ENCODE assay signal across 8 cellular contexts in the genomic region with DNA sequence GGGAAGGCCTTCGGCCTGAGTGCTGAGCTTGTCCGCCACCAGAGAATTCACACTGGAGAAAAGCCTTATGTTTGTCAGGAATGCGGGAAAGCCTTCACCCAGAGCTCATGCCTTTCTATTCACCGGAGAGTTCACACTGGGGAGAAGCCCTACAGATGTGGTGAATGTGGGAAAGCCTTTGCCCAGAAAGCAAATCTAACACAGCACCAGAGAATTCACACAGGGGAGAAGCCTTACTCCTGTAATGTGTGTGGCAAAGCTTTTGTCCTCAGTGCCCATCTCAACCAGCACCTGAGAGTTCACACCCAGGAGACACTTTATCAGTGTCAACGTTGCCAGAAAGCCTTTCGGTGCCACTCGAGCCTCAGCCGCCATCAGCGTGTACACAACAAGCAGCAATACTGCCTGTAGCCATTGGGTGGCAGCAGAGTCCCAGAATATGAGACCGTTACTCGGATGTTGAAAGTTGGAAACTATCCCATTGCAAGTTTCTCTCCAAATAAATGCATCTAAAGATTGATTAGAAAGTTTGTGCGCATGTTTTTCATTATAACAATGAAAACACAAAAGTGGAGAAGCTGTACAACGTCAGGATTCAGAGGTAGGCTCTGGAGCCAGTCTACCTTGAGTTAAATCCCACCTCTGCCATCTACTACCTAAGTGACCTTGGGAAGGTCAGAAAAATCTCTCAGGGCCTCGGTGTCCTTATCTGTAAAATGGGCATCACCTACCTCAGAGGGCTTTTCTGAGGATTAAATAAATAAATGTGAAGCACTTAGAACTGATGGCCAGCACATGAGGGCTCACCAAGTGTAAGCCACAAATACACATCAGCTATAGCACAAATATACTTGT. TPM values are rescaled to one million over a fixed set of nuclear protein-coding genes. Genes with fewer than 3 reads are reported as not detected.
DNase-seq lines count a peak whose midpoint lies in the region; ATAC-seq, FAIRE-seq and TF ChIP-seq lines count a peak whose summit lies in the region.

No MANE protein-coding gene starts in this region.

- H3K4me3 ChIP-seq in BJ (ENCODE audit: low read depth, low read length) (no peak overlapping the region), endothelial cell of umbilical vein (replicated peaks in 1 of 3; ENCODE audit: insufficient read depth in 1 of 3, low read depth in 1 of 3, low read length in 3 of 3) (no peak overlapping the region), osteoblast (ENCODE audit: insufficient read depth, low read length) (no peak overlapping the region)

- TF ChIP-seq CTCF in BJ (IDR thresholded peaks at IDR 0.05; ENCODE audit: insufficient read depth, low read depth, low read length) = peak; percentile 55
- peak; percentile 76 for TF ChIP-seq CTCF in HFFc6 (IDR thresholded peaks at IDR 0.05)
- peak; percentile 27 to 38 for TF ChIP-seq CTCF in endothelial cell of umbilical vein (IDR thresholded peaks at IDR 0.05; ENCODE audit: extremely low read depth in 1 of 2, insufficient read depth in 1 of 2, low read depth in 1 of 2, low read length in 2 of 2)
- peak; percentile 15 for TF ChIP-seq CTCF in osteoblast (IDR thresholded peaks at IDR 0.05; ENCODE audit: extremely low read depth, low read depth, low read length)
- TF ChIP-seq CTCF in type B pancreatic cell (conservative IDR thresholded peaks at IDR 0.05) = peak; percentile 75

- no peaks in the 10 kb centered on the region for H3K4me1 ChIP-seq in endothelial cell of umbilical vein (ENCODE audit: control insufficient read depth, extremely low read depth, insufficient read depth, low read length)
- H3K4me1 ChIP-seq in osteoblast (ENCODE audit: insufficient read depth, low read length) = no peaks in the 10 kb centered on the region

- H3K36me3 Mint-ChIP-seq in HFFc6 (ENCODE audit: low read depth) (peaks cover 76% of the 10 kb centered on the region), type B pancreatic cell (peaks cover 63% of the 10 kb centered on the region)

- ATAC-seq in GM21786 (IDR thresholded peaks at IDR 0.05; ENCODE audit: unreplicated experiment) (no peak), HG03108 (IDR thresholded peaks at IDR 0.05; ENCODE audit: unreplicated experiment) (no peak)

- no peaks in the 10 kb centered on the region for H4K20me1 ChIP-seq in endothelial cell of umbilical vein (replicated peaks; ENCODE audit: control insufficient read depth, extremely low read depth, insufficient read depth, low read length)
- no peaks in the 10 kb centered on the region for H4K20me1 ChIP-seq in osteoblast (ENCODE audit: insufficient read depth, low read length)

- H3K79me2 ChIP-seq in endothelial cell of umbilical vein (ENCODE audit: control insufficient read depth, insufficient read depth, low read length) (no peaks in the 10 kb centered on the region), osteoblast (ENCODE audit: insufficient read depth, low read length) (no peaks in the 10 kb centered on the region)

- H3K4me3 Mint-ChIP-seq in HFFc6 (no peak overlapping the region), type B pancreatic cell (no peak overlapping the region)

- TF ChIP-seq POLR2A in endothelial cell of umbilical vein (IDR thresholded peaks at IDR 0.05; ENCODE audit: low read depth, low read length) = no peak

- POLR2A ChIA-PET in BJ (lab: Charles Lee) = no interaction called here
- POLR2A ChIA-PET in endothelial cell of umbilical vein (lab: Charles Lee) = no interaction called here

- intact Hi-C loops in endothelial cell of umbilical vein (cut with micrococcal nuclease) = no loop called here

- H3K36me3 ChIP-seq in BJ (ENCODE audit: control insufficient read depth, insufficient read depth, low read length) (peaks cover 26% of the 10 kb centered on the region), endothelial cell of umbilical vein (ENCODE audit: control insufficient read depth in 2 of 2, extremely low read depth in 1 of 2, insufficient read depth in 2 of 2, low read length in 2 of 2) (peaks cover 15 to 36% of the 10 kb centered on the region in 2 experiments), osteoblast (ENCODE audit: insufficient read depth, low read length) (peaks cover 50% of the 10 kb centered on the region)

- H3K4me2 ChIP-seq in endothelial cell of umbilical vein (ENCODE audit: insufficient read depth, low read length) (no peak overlapping the region), osteoblast (ENCODE audit: insufficient read depth, low read length) (no peak overlapping the region)

- BruUV-seq in endothelial cell of umbilical vein (replicated peaks; lab: Mats Ljungman, UMichigan) = no TSS peak

- no peak overlapping the region for H3K9ac ChIP-seq in endothelial cell of umbilical vein (replicated peaks; ENCODE audit: extremely low read depth, insufficient read depth, low read length)

- H3K9me3 Mint-ChIP-seq in HFFc6 (peaks cover 84% of the 10 kb centered on the region), type B pancreatic cell (peaks cover 35% of the 10 kb centered on the region)

- DNase-seq in BJ (ENCODE audit: low read depth) = no peak
- DNase-seq in HFFc6 = no peak
- DNase-seq in activated CD4-positive, alpha-beta T cell treated with anti-CD3 and anti-CD28 coated beads, Interleukin-2, amount 50 U/mL, for 24 hours (ENCODE audit: low read depth in 1 of 2, low spot score in 1 of 2) = peak; percentile 26 to 43
- no peak for DNase-seq in endothelial cell of umbilical vein (ENCODE audit: low read depth, low spot score)
- no peak for DNase-seq in osteoblast (ENCODE audit: insufficient read length, low spot score, missing footprints)
- no peak for DNase-seq in type B pancreatic cell (ENCODE audit: extremely low spot score, unreplicated experiment)

- H3K27ac ChIP-seq in endothelial cell of umbilical vein (ENCODE audit: insufficient read depth, low read depth, low read length) = no peak overlapping the region
- no peak overlapping the region for H3K27ac ChIP-seq in osteoblast (ENCODE audit: low read depth, low read length)

- H3K27me3 ChIP-seq in BJ (ENCODE audit: control insufficient read depth, insufficient read depth, low read length) (no peaks in the 10 kb centered on the region), endothelial cell of umbilical vein (ENCODE audit: control insufficient read depth in 2 of 2, insufficient read depth in 2 of 2, low read length in 2 of 2) (no peaks in the 10 kb centered on the region), osteoblast (ENCODE audit: insufficient read depth, low read length) (peaks cover 2% of the 10 kb centered on the region)

- no peaks in the 10 kb centered on the region for H3K4me1 Mint-ChIP-seq in HFFc6 (ENCODE audit: low read depth)
- H3K4me1 Mint-ChIP-seq in type B pancreatic cell (ENCODE audit: unreplicated experiment) = peaks cover 5% of the 10 kb centered on the region

- CTCF ChIA-PET in BJ (lab: Yijun Ruan, JAX) = interaction anchor here (1.2 kb wide), 1 partner anchor 20 kb away, joined by 4 read pairs; no protein-coding TSS in a partner anchor
- CTCF ChIA-PET in endothelial cell of umbilical vein (lab: Charles Lee) = interaction anchor here (0.9 kb wide), 1 partner anchor 10 kb away, joined by 3 read pairs; no protein-coding TSS in a partner anchor

- H3K27ac Mint-ChIP-seq in HFFc6 (no peak overlapping the region), type B pancreatic cell (no peak overlapping the region)

- H2AFZ ChIP-seq in endothelial cell of umbilical vein (ENCODE audit: low read depth, low read length) (no peak overlapping the region), osteoblast (ENCODE audit: low read length) (no peak overlapping the region)

- dilution Hi-C loops in endothelial cell of umbilical vein (cut with MboI; ENCODE audit: extremely low pct_ligation_motif_present, low sequenced_read_pairs) = no loop called here

- H3K27me3 Mint-ChIP-seq in HFFc6 (ENCODE audit: insufficient read depth) = peaks cover 3% of the 10 kb centered on the region
- no peaks in the 10 kb centered on the region for H3K27me3 Mint-ChIP-seq in type B pancreatic cell

- peaks cover 28% of the 10 kb centered on the region for H3K9me3 ChIP-seq in endothelial cell of umbilical vein (replicated peaks; ENCODE audit: control insufficient read depth, insufficient read depth, low read length)
- peaks cover 56% of the 10 kb centered on the region for H3K9me3 ChIP-seq in osteoblast (ENCODE audit: low read depth, low read length)

- H3K9me1 ChIP-seq in endothelial cell of umbilical vein (replicated peaks; ENCODE audit: control insufficient read depth, extremely low read depth, insufficient read depth, low read length) = no peaks in the 10 kb centered on the region

- FAIRE-seq in endothelial cell of umbilical vein (lab: Jason Lieb, UNC) = no peak

TF ChIP-seq in endothelial cell of umbilical vein, 7 proteins besides CTCF, POLR2A, EP300 and RAD21 (continues in another document):
- TF ChIP-seq EZH2 (IDR thresholded peaks at IDR 0.05; ENCODE audit: borderline replicate concordance, low read depth, low read length, severe bottlenecking) = no peak

RNA-seq across cellular contexts. Expression of gene ZNF473, which starts 21.1 kb away (rescaled TPM):
- polyA plus RNA-seq in BJ (2011; rRNA removed) = 6.4 and 7.5 TPM in 2 replicates
- 7.4 and 10.3 TPM in 2 replicates for polyA minus RNA-seq in BJ (2011; rRNA and poly(A)+ RNA removed)
- total RNA-seq in HFFc6 (2021; fragmentation: NEBNext Ultra II Directional; extraction: Animal tissue kit (Norgen Biotek cat#: 25700)) = 1 to 10 TPM; 5.4 to 7.4 (median 6.6) TPM
- total RNA-seq in endothelial cell of umbilical vein = 8.1 and 8.7 TPM in 2 replicates
- 3.0 and 3.8 TPM in 2 replicates for polyA plus RNA-seq in endothelial cell of umbilical vein
- polyA plus RNA-seq in endothelial cell of umbilical vein (2011; cell fraction: cytosol; rRNA removed) = 4.0 and 4.1 TPM in 2 replicates
- 7.0 and 8.0 TPM in 2 replicates for polyA plus RNA-seq in endothelial cell of umbilical vein (2011; cell fraction: nucleus; rRNA removed)
- 4.5 and 4.6 TPM in 2 replicates for polyA plus RNA-seq in endothelial cell of umbilical vein (2012)
- polyA minus RNA-seq in endothelial cell of umbilical vein = 8.0 and 11.0 TPM in 2 replicates
- polyA minus RNA-seq in endothelial cell of umbilical vein (2011; cell fraction: cytosol; rRNA and poly(A)+ RNA removed) = 8.2 TPM
- 4.0 and 6.4 TPM in 2 replicates for polyA minus RNA-seq in endothelial cell of umbilical vein (2011; cell fraction: nucleus; rRNA and poly(A)+ RNA removed)
- total RNA-seq in osteoblast = 8.3 and 8.8 TPM in 2 replicates
- total RNA-seq in type B pancreatic cell (ENCODE audit: low replicate concordance) = 13.4 and 14.3 TPM in 2 replicates

RNA-seq across cellular contexts. Expression of gene VRK3, which starts 21.7 kb away (rescaled TPM):
- polyA plus RNA-seq in BJ (2011; rRNA removed) (29.5 and 34.1 TPM in 2 replicates), endothelial cell of umbilical vein (14.6 and 20.4 TPM in 2 replicates)
- polyA minus RNA-seq in BJ (2011; rRNA and poly(A)+ RNA removed) = 16.0 and 18.6 TPM in 2 replicates
- 10 to 100 TPM; 30.2 to 33.9 (median 32.7) TPM for total RNA-seq in HFFc6 (2021; fragmentation: NEBNext Ultra II Directional; extraction: Animal tissue kit (Norgen Biotek cat#: 25700))
- total RNA-seq in endothelial cell of umbilical vein (36.0 and 37.4 TPM in 2 replicates), osteoblast (24.2 and 30.6 TPM in 2 replicates), type B pancreatic cell (ENCODE audit: low replicate concordance) (44.6 and 51.9 TPM in 2 replicates)
- polyA plus RNA-seq in endothelial cell of umbilical vein (2011; cell fraction: cytosol; rRNA removed) = 28.6 and 30.5 TPM in 2 replicates
- 78.4 and 79.1 TPM in 2 replicates for polyA plus RNA-seq in endothelial cell of umbilical vein (2011; cell fraction: nucleus; rRNA removed)
- polyA plus RNA-seq in endothelial cell of umbilical vein (2012) = 30.9 and 31.6 TPM in 2 replicates
- polyA minus RNA-seq in endothelial cell of umbilical vein = 18.4 and 25.7 TPM in 2 replicates
- polyA minus RNA-seq in endothelial cell of umbilical vein (2011; cell fraction: cytosol; rRNA and poly(A)+ RNA removed) = 11.0 TPM
- 30.5 and 36.1 TPM in 2 replicates for polyA minus RNA-seq in endothelial cell of umbilical vein (2011; cell fraction: nucleus; rRNA and poly(A)+ RNA removed)

Comparison
In these comparisons a context has a peak if more than half of its experiments do, and no peak if none do; other contexts are left out.
1. DNase-seq: peak in activated CD4-positive, alpha-beta T cell treated with anti-CD3 and anti-CD28 coated beads, Interleukin-2, amount 50 U/mL, for 24 hours (2 of 2); none in BJ (single experiment), HFFc6 (single experiment), endothelial cell of umbilical vein (single experiment), osteoblast (single experiment) and type B pancreatic cell (single experiment).
2. CTCF ChIP-seq: peak in every context shown above with its lines; median percentile 76 in HFFc6; 75 in type B pancreatic cell; 55 in BJ; 32 in endothelial cell of umbilical vein; 15 in osteoblast.